In genomic region chr22:37211853-37212173, GRCh38 we compare ENCODE assay signal across 2 cellular contexts.
TF ChIP-seq lines count a peak whose summit lies in the region.

No MANE protein-coding gene starts in this region.

TF ChIP-seq in GM23338, 12 proteins besides CTCF, POLR2A, EP300 and RAD21:
- TF ChIP-seq ZNF114 (CRISPR knock-in tag; IDR thresholded peaks at IDR 0.05) (no peak), POLR2AphosphoS5 (IDR thresholded peaks at IDR 0.05; ENCODE audit: low read depth) (no peak), EZH2 (IDR thresholded peaks at IDR 0.05; ENCODE audit: low read depth, unreplicated experiment) (no peak), REST (IDR thresholded peaks at IDR 0.05; ENCODE audit: unreplicated experiment) (no peak), STAT1 (IDR thresholded peaks at IDR 0.05; ENCODE audit: unreplicated experiment) (no peak), CREB1 (CRISPR knock-in tag; IDR thresholded peaks at IDR 0.05; ENCODE audit: low read depth) (no peak), EZH2phosphoT487 (IDR thresholded peaks at IDR 0.05; ENCODE audit: unreplicated experiment) (no peak), ETS1 (IDR thresholded peaks at IDR 0.05) (no peak), NANOG (IDR thresholded peaks at IDR 0.05; ENCODE audit: borderline replicate concordance) (no peak), ZNF462 (CRISPR knock-in tag; IDR thresholded peaks at IDR 0.05) (no peak), JUNB (IDR thresholded peaks at IDR 0.05; ENCODE audit: unreplicated experiment) (no peak), ZNF331 (CRISPR knock-in tag; IDR thresholded peaks at IDR 0.05; ENCODE audit: low read depth) (no peak)

TF ChIP-seq in WTC11, 78 proteins besides CTCF, POLR2A, EP300 and RAD21:
- TF ChIP-seq SP1 (CRISPR knock-in tag; conservative IDR thresholded peaks at IDR 0.05), result no peak
- TF ChIP-seq MLX (CRISPR knock-in tag; IDR thresholded peaks at IDR 0.05), result no peak
- TF ChIP-seq E2F1 (CRISPR knock-in tag; IDR thresholded peaks at IDR 0.05), result no peak
- no peak for TF ChIP-seq ATF3 (CRISPR knock-in tag; conservative IDR thresholded peaks at IDR 0.05)
- no peak for TF ChIP-seq MXD4 (CRISPR knock-in tag; IDR thresholded peaks at IDR 0.05; ENCODE audit: borderline replicate concordance)
- no peak for TF ChIP-seq AR (CRISPR knock-in tag; IDR thresholded peaks at IDR 0.05)
- no peak for TF ChIP-seq TEAD4 (CRISPR knock-in tag; IDR thresholded peaks at IDR 0.05)
- no peak for TF ChIP-seq ZMAT4 (CRISPR knock-in tag; IDR thresholded peaks at IDR 0.05)
- no peak for TF ChIP-seq TEAD1 (CRISPR knock-in tag; IDR thresholded peaks at IDR 0.05)
